8 cellular contexts compared by ENCODE assay signal in the genomic region with DNA sequence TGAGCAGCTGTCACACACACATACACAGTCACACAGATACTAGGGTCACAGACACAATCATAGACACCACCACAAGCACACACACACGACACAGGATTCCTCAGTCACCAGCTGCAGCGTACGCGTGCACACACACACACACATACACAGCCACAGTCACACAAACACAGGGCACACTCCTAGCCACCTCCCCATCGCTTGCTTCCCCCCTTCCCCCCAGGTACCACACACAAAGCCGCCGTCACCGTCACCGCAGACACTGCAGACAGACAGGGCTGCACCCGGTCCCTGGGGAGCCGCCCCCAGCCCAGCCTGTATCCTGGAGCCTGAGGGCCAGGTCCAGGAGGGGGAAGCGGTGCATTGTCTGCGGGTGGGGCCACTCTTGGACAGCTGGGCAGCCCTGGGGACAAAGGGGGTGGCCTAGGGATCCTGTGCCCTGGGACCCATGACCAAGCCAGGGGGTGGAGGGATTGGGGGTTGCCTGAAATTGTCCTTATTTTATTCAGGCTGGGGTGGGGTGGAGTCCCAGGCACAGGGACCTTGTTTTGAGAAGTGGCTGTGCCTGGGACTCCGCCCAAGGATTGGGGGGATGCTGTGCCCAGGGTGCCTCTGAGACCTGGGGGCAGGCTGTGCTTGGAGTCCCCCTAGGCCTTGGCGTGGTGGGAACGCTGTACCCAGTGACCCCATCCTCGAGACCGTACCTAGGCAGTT. TPM values are rescaled to one million over a fixed set of nuclear protein-coding genes. Genes with fewer than 3 reads are reported as not detected.
A peak's percentile ranks its signal among the peaks of the same experiment; 100 is the strongest.
DNase-seq lines count a peak whose midpoint lies in the region; ATAC-seq, FAIRE-seq and TF ChIP-seq lines count a peak whose summit lies in the region.

No MANE protein-coding gene starts in this region.

- peak overlapping the region; percentile 75; the same call in 1 of the 2 replicates for H2AK5ac ChIP-seq in H1 (ENCODE audit: low read depth, low read length)

- H2BK120ac ChIP-seq in H1 (replicated peaks; ENCODE audit: low read depth, low read length), result no peak overlapping the region

- no peak for FAIRE-seq in H1 (lab: Jason Lieb, UNC)

- H3F3A ChIP-seq in neural cell (ENCODE audit: insufficient read depth, low read length, poor library complexity, severe bottlenecking), result no peaks in the 10 kb centered on the region

- H3K56ac ChIP-seq in H1 (replicated peaks; ENCODE audit: insufficient read length, low read depth, low read length), result no peak overlapping the region

- peak overlapping the region; percentile 94 to 98 for H3K4me2 ChIP-seq in H1 (ENCODE audit: insufficient read depth in 1 of 2, low read depth in 2 of 2, low read length in 2 of 2)
- H3K4me2 ChIP-seq in neural cell (ENCODE audit: low read length), result peak overlapping the region; percentile 93

- TF ChIP-seq RAD21 in H1 (IDR thresholded peaks at IDR 0.05 in 1 of 2, conservative IDR thresholded peaks at IDR 0.05 in 1 of 2; ENCODE audit: low read depth in 2 of 2, low read length in 2 of 2) (no peak), neural cell (conservative IDR thresholded peaks at IDR 0.05) (no peak)

- TF ChIP-seq EP300 in H1 (IDR thresholded peaks at IDR 0.05; ENCODE audit: borderline replicate concordance in 1 of 2, low read depth in 2 of 2, low read length in 2 of 2), result no peak
- no peak for TF ChIP-seq EP300 in neural cell (conservative IDR thresholded peaks at IDR 0.05; ENCODE audit: poor library complexity, severe bottlenecking)

- H3K23ac ChIP-seq in H1 (ENCODE audit: insufficient read length), result no peak overlapping the region

- POLR2A ChIA-PET in H1 (lab: Charles Lee; ENCODE audit: partially characterized antibody), result interaction anchor here (1.2 kb wide), 1 partner anchor 9 kb away, joined by 4 read pairs; no protein-coding TSS in a partner anchor

- H2BK15ac ChIP-seq in H1 (ENCODE audit: low read length), result peak overlapping the region; percentile 61; the same call in 1 of the 2 replicates

- DNase-seq in EH (ENCODE audit: low read depth) (peak; percentile 31), NCI-H2227 treated with DMSO at 0.1 percent for 48 hours (lab: John Stamatoyannopoulos, UW) (peak; percentile 53), H1 (ENCODE audit: low read depth in 1 of 2, low spot score in 2 of 2) (peak in 1 of 2 experiments; percentile 58), mesenteric fat pad (ENCODE audit: low spot score) (no peak), NCI-H526 treated with DMSO at 0.1 percent for 48 hours (lab: John Stamatoyannopoulos, UW) (no peak)

- H3K79me2 ChIP-seq in H1 (ENCODE audit: control insufficient read depth in 1 of 2, insufficient read depth in 2 of 2, low read length in 2 of 2) (peaks cover 0 to 21% of the 10 kb centered on the region in 2 experiments; a peak in 3 of 4 replicates), neural cell (replicated peaks; ENCODE audit: insufficient read depth, low read length) (peaks cover 21% of the 10 kb centered on the region)

- no peak overlapping the region for H3K4ac ChIP-seq in H1 (replicated peaks; ENCODE audit: insufficient read length, low read depth, low read length)

- 41% methylated on average over 18 of the region's 18 CpGs; no CpG with 5 or more reads in 1 of the 2 experiments for WGBS in H1 (ENCODE audit: extremely low coverage in 1 of 2, insufficient coverage in 1 of 2, insufficient read length in 1 of 2, insufficient replicate concordance in 2 of 2, low coverage in 1 of 2, low lambda C conversion rate in 2 of 2, missing lambda C conversion rate in 1 of 2), 2 experiments

- H2AFZ ChIP-seq in H1 (ENCODE audit: low read length), result no peak overlapping the region
- peak overlapping the region; percentile 58 for H2AFZ ChIP-seq in neural cell (ENCODE audit: low read depth, low read length)

- peak overlapping the region; percentile 65 for H4K5ac ChIP-seq in H1 (ENCODE audit: insufficient read length, low read depth, low read length)

- H3K27me3 ChIP-seq in H1 (replicated peaks in 1 of 4; ENCODE audit: control insufficient read depth in 3 of 4, extremely low read depth in 1 of 4, insufficient read depth in 3 of 4, low read length in 3 of 4), result no peaks in the 10 kb centered on the region
- H3K27me3 ChIP-seq in neural cell (ENCODE audit: insufficient read depth, low read depth, low read length), result no peaks in the 10 kb centered on the region

- H3K9ac ChIP-seq in H1 (replicated peaks in 1 of 4; ENCODE audit: extremely low read depth in 1 of 4, low read depth in 3 of 4, low read length in 3 of 4), result peak overlapping the region; percentile 46 to 80 (median 71)
- peak overlapping the region; percentile 87 for H3K9ac ChIP-seq in neural cell (ENCODE audit: low read length)

- peaks cover 0 to 25% (median 15%) of the 10 kb centered on the region in 4 experiments; a peak in 6 of 7 replicates for H3K4me1 ChIP-seq in H1 (replicated peaks in 1 of 4; ENCODE audit: control insufficient read depth in 3 of 4, insufficient read depth in 4 of 4, low read length in 3 of 4)

- peak overlapping the region; percentile 54 to 76 (median 70) for H3K4me3 ChIP-seq in H1 (ENCODE audit: extremely low read depth in 1 of 4, insufficient read depth in 2 of 4, low read depth in 3 of 4, low read length in 4 of 4)
- H3K4me3 ChIP-seq in neural cell (ENCODE audit: low read length), result peak overlapping the region; percentile 81

- H2BK12ac ChIP-seq in H1 (ENCODE audit: low read depth, low read length), result peak overlapping the region; percentile 88; the same call in 1 of the 2 replicates

- H3K18ac ChIP-seq in H1 (ENCODE audit: extremely low read depth, low read length), result peak overlapping the region; percentile 71; the same call in 1 of the 2 replicates

- no peak for TF ChIP-seq POLR2A in H1 (IDR thresholded peaks at IDR 0.05; ENCODE audit: control extremely low read depth in 1 of 2, low read depth in 2 of 2, low read length in 2 of 2)

- no peak overlapping the region for H2BK20ac ChIP-seq in H1 (ENCODE audit: low read length)

- H4K20me1 ChIP-seq in H1 (replicated peaks in 1 of 2; ENCODE audit: control insufficient read depth in 1 of 2, insufficient read depth in 2 of 2, low read length in 2 of 2) (peaks cover 6 to 21% of the 10 kb centered on the region in 2 experiments), neural cell (ENCODE audit: insufficient read depth) (no peaks in the 10 kb centered on the region)

- TF ChIP-seq CTCF in H1 (IDR thresholded peaks at IDR 0.05; ENCODE audit: control extremely low read depth in 1 of 3, insufficient read depth in 1 of 3, low read depth in 1 of 3, low read length in 3 of 3) (no peak), neural cell (IDR thresholded peaks at IDR 0.05; ENCODE audit: poor library complexity, severe bottlenecking) (no peak)

- H3K14ac ChIP-seq in H1 (ENCODE audit: insufficient read length), result no peak overlapping the region

- H3K9me3 ChIP-seq in H1 (ENCODE audit: insufficient read depth in 2 of 2, low read depth in 1 of 2, low read length in 1 of 2), result no peaks in the 10 kb centered on the region
- no peaks in the 10 kb centered on the region for H3K9me3 ChIP-seq in neural cell (ENCODE audit: low read length)

- H3K36me3 ChIP-seq in H1 (ENCODE audit: control insufficient read depth in 2 of 4, insufficient read depth in 4 of 4, low read length in 3 of 4), result peaks cover 0 to 22% (median 10%) of the 10 kb centered on the region in 4 experiments; a peak in 5 of 8 replicates
- no peaks in the 10 kb centered on the region for H3K36me3 ChIP-seq in neural cell (ENCODE audit: insufficient read depth, low read length)

- H3K27ac ChIP-seq in H1 (ENCODE audit: low read depth, low read length), result no peak overlapping the region
- H3K27ac ChIP-seq in neural cell (ENCODE audit: low read length), result peak overlapping the region; percentile 41

- peaks cover 12% of the 10 kb centered on the region for H3K79me1 ChIP-seq in H1 (ENCODE audit: low read depth, low read length)

- peak overlapping the region; percentile 14 for H4K91ac ChIP-seq in H1 (replicated peaks; ENCODE audit: insufficient read length, low read length)

- CTCF ChIA-PET in H1 (lab: Charles Lee; ENCODE audit: partially characterized antibody), result interaction anchor here (0.7 to 0.9 kb wide), 2 partner anchors 9 to 26 kb away, joined by 3 read pairs; no protein-coding TSS in a partner anchor

- no peak for ATAC-seq in HG02852 (IDR thresholded peaks at IDR 0.05; ENCODE audit: unreplicated experiment)
- ATAC-seq in HG02588 (IDR thresholded peaks at IDR 0.05; ENCODE audit: unreplicated experiment), result no peak

- H3K23me2 ChIP-seq in H1 (ENCODE audit: low read depth, low read length), result peaks cover 16% of the 10 kb centered on the region

- peak overlapping the region; percentile 7; the same call in 1 of the 2 replicates for H4K8ac ChIP-seq in H1 (ENCODE audit: extremely low read depth, insufficient read depth, low read length)

- no peaks in the 10 kb centered on the region for H3K9me2 ChIP-seq in neural cell (ENCODE audit: insufficient read depth, low read length)

- 0 out of 2 replicates have a peak overlapping the region, but pooled peaks have one; percentile 40 for H2BK5ac ChIP-seq in H1 (ENCODE audit: low read depth, low read length)

RNA-seq across cellular contexts. Expression of a gene that starts 1.0 kb away (rescaled TPM):
- total RNA-seq in H1 (2021; fragmentation: NEBNext Ultra II Directional; extraction: Animal tissue kit (Norgen Biotek cat#: 25700)), result 24.8 and 29.4 TPM in 2 replicates
- polyA plus RNA-seq in H1 (2011; rRNA removed), result 13.5 and 20.0 TPM in 2 replicates
- polyA plus RNA-seq in H1 (2011; cell fraction: cytosol; rRNA removed), result 10.3 TPM
- polyA plus RNA-seq in H1 (2011; cell fraction: nucleus; rRNA removed), result 22.0 TPM
- 7.0 to 14.8 TPM (median 13.2 TPM) in 4 replicates for polyA plus RNA-seq in H1 (2012, experiment 1 of 2)
- 9.5 TPM for polyA plus RNA-seq in H1 (2012, experiment 2 of 2)
- 11.1 TPM for polyA plus RNA-seq in H1 (2013, experiment 1 of 2)
- polyA plus RNA-seq in H1 (2013, experiment 2 of 2), result 10.7 TPM
- 9.9 and 10.0 TPM in 2 replicates for polyA minus RNA-seq in H1 (2011; rRNA and poly(A)+ RNA removed)
- 6.8 TPM for polyA minus RNA-seq in H1 (2011; cell fraction: cytosol; rRNA and poly(A)+ RNA removed)
- polyA minus RNA-seq in H1 (2011; cell fraction: nucleus; rRNA and poly(A)+ RNA removed), result 14.0 TPM
- 20.5 and 27.7 TPM in 2 replicates for polyA plus RNA-seq in neural cell
- 14.9 and 24.4 TPM in 2 replicates for polyA minus RNA-seq in neural cell
- 63.8 TPM for total RNA-seq in mesenteric fat pad

RNA-seq across cellular contexts. Expression of a gene that starts 27.2 kb away (rescaled TPM):
- total RNA-seq in H1 (2021; fragmentation: NEBNext Ultra II Directional; extraction: Animal tissue kit (Norgen Biotek cat#: 25700)), result 39.3 and 41.7 TPM in 2 replicates
- polyA plus RNA-seq in H1 (2011; rRNA removed) (46.1 and 67.6 TPM in 2 replicates), neural cell (83.2 and 95.3 TPM in 2 replicates)
- 51.7 TPM for polyA plus RNA-seq in H1 (2011; cell fraction: cytosol; rRNA removed)
- polyA plus RNA-seq in H1 (2011; cell fraction: nucleus; rRNA removed), result 116 TPM
- 20.5 to 45.8 TPM (median 40.6 TPM) in 4 replicates for polyA plus RNA-seq in H1 (2012, experiment 1 of 2)
- polyA plus RNA-seq in H1 (2012, experiment 2 of 2), result 48.3 TPM
- 22.4 TPM for polyA plus RNA-seq in H1 (2013, experiment 1 of 2)
- 20.3 TPM for polyA plus RNA-seq in H1 (2013, experiment 2 of 2)
- 25.9 and 28.6 TPM in 2 replicates for polyA minus RNA-seq in H1 (2011; rRNA and poly(A)+ RNA removed)
- 24.7 TPM for polyA minus RNA-seq in H1 (2011; cell fraction: cytosol; rRNA and poly(A)+ RNA removed)
- polyA minus RNA-seq in H1 (2011; cell fraction: nucleus; rRNA and poly(A)+ RNA removed), result 35.4 TPM
- 50.7 and 67.4 TPM in 2 replicates for polyA minus RNA-seq in neural cell
- total RNA-seq in mesenteric fat pad, result 16.8 TPM

RNA-seq across cellular contexts. Expression of a gene that starts 27.4 kb away (rescaled TPM):
- total RNA-seq in H1 (2021; fragmentation: NEBNext Ultra II Directional; extraction: Animal tissue kit (Norgen Biotek cat#: 25700)), result 8.9 and 9.5 TPM in 2 replicates
- polyA plus RNA-seq in H1 (2011; rRNA removed), result 5.2 and 7.8 TPM in 2 replicates
- polyA plus RNA-seq in H1 (2011; cell fraction: cytosol; rRNA removed), result 7.0 TPM
- 12.2 TPM for polyA plus RNA-seq in H1 (2011; cell fraction: nucleus; rRNA removed)
- 6.0 to 9.0 TPM (median 8.9 TPM) in 4 replicates for polyA plus RNA-seq in H1 (2012, experiment 1 of 2)
- 8.4 TPM for polyA plus RNA-seq in H1 (2012, experiment 2 of 2)
- 3.4 TPM for polyA plus RNA-seq in H1 (2013, experiment 1 of 2)
- polyA plus RNA-seq in H1 (2013, experiment 2 of 2), result 3.4 TPM
- polyA minus RNA-seq in H1 (2011; rRNA and poly(A)+ RNA removed), result 8.5 and 11.8 TPM in 2 replicates
- polyA minus RNA-seq in H1 (2011; cell fraction: cytosol; rRNA and poly(A)+ RNA removed), result 6.2 TPM
- 7.3 TPM for polyA minus RNA-seq in H1 (2011; cell fraction: nucleus; rRNA and poly(A)+ RNA removed)
- 14.9 and 16.8 TPM in 2 replicates for polyA plus RNA-seq in neural cell
- 17.5 and 21.7 TPM in 2 replicates for polyA minus RNA-seq in neural cell
- total RNA-seq in mesenteric fat pad, result 53.1 TPM

Comparison
In these comparisons a context has a peak if more than half of its experiments do, and no peak if none do; other contexts are left out.
1. DNase-seq: peak in EH (single experiment) and NCI-H2227 treated with DMSO at 0.1 percent for 48 hours (single experiment); none in mesenteric fat pad (single experiment) and NCI-H526 treated with DMSO at 0.1 percent for 48 hours (single experiment).